Comparison of ENCODE assay signal across 1 cellular context in genomic region chr9:121675381-121675780, GRCh38.
TF ChIP-seq lines count a peak whose summit lies in the region.

No MANE protein-coding gene starts in this region.

TF ChIP-seq in GM23338, 12 proteins besides CTCF, POLR2A, EP300 and RAD21 (continued from another document):
- TF ChIP-seq ZNF462 (CRISPR knock-in tag; IDR thresholded peaks at IDR 0.05) = no peak
- TF ChIP-seq EZH2 (IDR thresholded peaks at IDR 0.05; ENCODE audit: low read depth, unreplicated experiment) = no peak
- no peak for TF ChIP-seq CREB1 (CRISPR knock-in tag; IDR thresholded peaks at IDR 0.05; ENCODE audit: low read depth)
- no peak for TF ChIP-seq POLR2AphosphoS5 (IDR thresholded peaks at IDR 0.05; ENCODE audit: low read depth)
- TF ChIP-seq JUNB (IDR thresholded peaks at IDR 0.05; ENCODE audit: unreplicated experiment) = no peak
- no peak for TF ChIP-seq STAT1 (IDR thresholded peaks at IDR 0.05; ENCODE audit: unreplicated experiment)
- no peak for TF ChIP-seq ZNF331 (CRISPR knock-in tag; IDR thresholded peaks at IDR 0.05; ENCODE audit: low read depth)
